ENCODE assay signal across 10 cellular contexts in the genomic region with DNA sequence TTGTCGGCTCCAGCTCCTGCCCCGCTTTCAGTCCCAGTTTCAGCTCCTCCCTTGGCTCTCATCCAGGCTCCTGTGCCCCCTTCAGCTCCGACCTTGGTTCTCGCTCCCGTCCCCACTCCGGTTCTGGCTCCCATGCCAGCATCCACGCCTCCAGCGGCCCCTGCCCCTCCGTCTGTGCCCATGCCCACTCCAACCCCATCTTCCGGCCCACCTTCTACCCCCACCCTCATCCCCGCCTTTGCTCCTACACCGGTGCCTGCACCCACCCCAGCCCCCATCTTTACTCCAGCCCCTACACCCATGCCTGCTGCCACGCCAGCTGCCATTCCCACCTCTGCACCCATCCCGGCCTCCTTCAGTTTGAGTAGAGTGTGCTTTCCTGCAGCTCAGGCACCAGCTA.
"Had no signal": no experiment of that assay in that cellular context is flagged by ENCODE, and none has a peak within 500 bp of the region (broad histone marks: within the 10 kb centered on the region; RNA-seq: fewer than 3 reads in every experiment).

No MANE protein-coding gene starts in this region.

- H3K4me3 Mint-ChIP-seq: IgD-negative memory B cell had no signal

- H3K4me3 ChIP-seq: GM23248, HAP-1 had no signal

- H3K27ac ChIP-seq: GM23248, HL-60, KMS-11 had no signal

- ATAC-seq: HCT116, HepG2 had no signal

- FAIRE-seq: HepG2 had no signal

- H3K9me3 Mint-ChIP-seq: IgD-negative memory B cell had no signal

- H3K36me3 Mint-ChIP-seq: IgD-negative memory B cell had no signal

- DNase-seq: GM23248, GOT3, H7, KBM-7 had no signal

- H3K27ac Mint-ChIP-seq: IgD-negative memory B cell had no signal

- H3K9ac ChIP-seq: GM23248, KMS-11 had no signal

- H3K9me3 ChIP-seq: HAP-1 had no signal

- H3K4me1 Mint-ChIP-seq: IgD-negative memory B cell had no signal
